Comparison of ENCODE assay signal across 2 cellular contexts in genomic region chr19:10681658-10682057, GRCh38.
TF ChIP-seq lines count a peak whose summit lies in the region.

No MANE protein-coding gene starts in this region.

TF ChIP-seq in HEK293, 187 proteins besides CTCF, POLR2A, EP300 and RAD21:
- no peak for TF ChIP-seq ZNF658 (tag by site-specific recombination; IDR thresholded peaks at IDR 0.05)
- TF ChIP-seq ATF2 (tag by site-specific recombination; IDR thresholded peaks at IDR 0.05; ENCODE audit: low read depth) = no peak
- no peak for TF ChIP-seq ZNF747 (tag by site-specific recombination; IDR thresholded peaks at IDR 0.05)
- no peak for TF ChIP-seq ZBTB49 (tag by site-specific recombination; IDR thresholded peaks at IDR 0.05; ENCODE audit: low read depth)
- peak; percentile 32 for TF ChIP-seq GLIS1 (tag by site-specific recombination; IDR thresholded peaks at IDR 0.05)
- TF ChIP-seq ZNF548 (tag by site-specific recombination; IDR thresholded peaks at IDR 0.05) = peak; percentile 89
- no peak for TF ChIP-seq ZNF169 (tag by site-specific recombination; IDR thresholded peaks at IDR 0.05)
- no peak for TF ChIP-seq ZNF623 (tag by site-specific recombination; IDR thresholded peaks at IDR 0.05)
- TF ChIP-seq ZNF600 (tag by site-specific recombination; IDR thresholded peaks at IDR 0.05) = peak; percentile 74
- TF ChIP-seq YY2 (tag by site-specific recombination; IDR thresholded peaks at IDR 0.05) = no peak
- no peak for TF ChIP-seq ZBTB1 (tag by site-specific recombination; IDR thresholded peaks at IDR 0.05)
- TF ChIP-seq ZNF707 (tag by site-specific recombination; IDR thresholded peaks at IDR 0.05) = no peak
- no peak for TF ChIP-seq SETDB1 (IDR thresholded peaks at IDR 0.05; ENCODE audit: insufficient read length, low read length)
- no peak for TF ChIP-seq ZNF211 (tag by site-specific recombination; IDR thresholded peaks at IDR 0.05; ENCODE audit: low read depth)
- TF ChIP-seq ZBTB48 (tag by site-specific recombination; IDR thresholded peaks at IDR 0.05) = no peak
- TF ChIP-seq INSM2 (tag by site-specific recombination; IDR thresholded peaks at IDR 0.05) = no peak
TF ChIP-seq in HEK293: peak in this region for 3.

TF ChIP-seq in endothelial cell of umbilical vein, 7 proteins besides CTCF, POLR2A, EP300 and RAD21:
- TF ChIP-seq MYC (IDR thresholded peaks at IDR 0.05; ENCODE audit: low read depth, low read length) = no peak
- no peak for TF ChIP-seq MAX (IDR thresholded peaks at IDR 0.05; ENCODE audit: insufficient read depth, insufficient read length)
- TF ChIP-seq POLR2AphosphoS5 (IDR thresholded peaks at IDR 0.05; ENCODE audit: insufficient read depth, low read depth, low read length) = no peak
- TF ChIP-seq EZH2 (IDR thresholded peaks at IDR 0.05; ENCODE audit: borderline replicate concordance, low read depth, low read length, severe bottlenecking) = no peak
- TF ChIP-seq GATA2 (IDR thresholded peaks at IDR 0.05; ENCODE audit: insufficient read depth, insufficient read length, low read depth, low read length) = no peak
- no peak for TF ChIP-seq FOS (IDR thresholded peaks at IDR 0.05; ENCODE audit: borderline replicate concordance, insufficient read depth, low read length)
- no peak for TF ChIP-seq JUN (IDR thresholded peaks at IDR 0.05; ENCODE audit: borderline replicate concordance, insufficient read depth, insufficient read length, low read depth)
TF ChIP-seq in endothelial cell of umbilical vein: peak in this region for 0.
